ENCODE assay signal across 24 cellular contexts in the genomic region with DNA sequence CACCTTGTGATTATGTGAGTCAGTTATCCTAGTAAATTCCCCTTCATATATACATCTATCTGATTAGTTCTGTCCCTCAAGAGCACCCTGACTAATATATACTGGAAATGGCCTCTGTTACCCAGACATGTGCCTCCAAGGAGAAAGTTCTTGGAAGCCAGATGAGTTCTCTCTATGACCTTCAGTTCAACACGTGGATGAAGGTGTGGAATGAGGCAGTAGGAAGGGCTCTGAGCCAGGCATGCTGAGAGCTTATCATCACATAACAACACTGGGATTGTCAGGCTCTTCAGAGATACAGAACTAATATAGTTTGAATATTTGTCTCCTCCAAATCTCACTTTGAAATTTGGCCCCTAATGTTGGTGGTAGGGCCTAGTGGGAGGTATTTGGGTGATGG.
"Had no signal": no experiment of that assay in that cellular context is flagged by ENCODE, and none has a peak within 500 bp of the region (broad histone marks: within the 10 kb centered on the region; RNA-seq: fewer than 3 reads in every experiment).

No MANE protein-coding gene starts in this region.

- DNase-seq: colonic mucosa; cortex of kidney; dermis blood vessel endothelial cell; dorsolateral prefrontal cortex; effector CD4-positive, alpha-beta T cell; effector CD8-positive, alpha-beta T cell; effector memory CD4-positive, alpha-beta T cell; effector memory CD8-positive, alpha-beta T cell; endodermal cell; erythroblast; esophagus squamous epithelium; foreskin fibroblast; foreskin keratinocyte; foreskin melanocyte; gastrocnemius medialis; glutamatergic neuron; head of caudate nucleus; heart left ventricle; heart right ventricle had no signal

- H3K36me3 ChIP-seq: colonic mucosa, esophagus muscularis mucosa, esophagus squamous epithelium, gastrocnemius medialis, gastroesophageal sphincter, heart left ventricle, heart right ventricle had no signal

- H3K27me3 ChIP-seq: colonic mucosa, esophagus squamous epithelium, foreskin keratinocyte, gastrocnemius medialis, heart left ventricle had no signal

- H3K4me1 ChIP-seq: colonic mucosa, esophagus muscularis mucosa, esophagus squamous epithelium, foreskin keratinocyte, gastrocnemius medialis, gastroesophageal sphincter had no signal

- H3K27ac ChIP-seq: colonic mucosa, coronary artery, dorsolateral prefrontal cortex, epithelial cell of prostate, esophagus muscularis mucosa, esophagus squamous epithelium, foreskin keratinocyte, gastrocnemius medialis, gastroesophageal sphincter, heart left ventricle, heart right ventricle had no signal

- ATAC-seq: effector memory CD8-positive, alpha-beta T cell; esophagus mucosa; foreskin keratinocyte; gastrocnemius medialis; gastroesophageal sphincter; heart left ventricle; heart right ventricle had no signal

- H3K9me3 ChIP-seq: colonic mucosa, esophagus squamous epithelium, gastrocnemius medialis had no signal

- H3K4me3 ChIP-seq: colonic mucosa, coronary artery, dorsolateral prefrontal cortex, esophagus muscularis mucosa, esophagus squamous epithelium, gastrocnemius medialis, gastroesophageal sphincter, heart left ventricle, heart right ventricle had no signal
